Comparison of ENCODE assay signal across 8 cellular contexts in genomic region chr1:180230791-180231505, GRCh38.
DNase-seq lines count a peak whose midpoint lies in the region; ATAC-seq and TF ChIP-seq lines count a peak whose summit lies in the region.

No MANE protein-coding gene starts in this region.

- in situ Hi-C loops in astrocyte of the cerebellum (cut with HindIII; ENCODE audit: low sequenced_read_pairs), result no loop called here

- peak overlapping the region; percentile 98 for H2AFZ ChIP-seq in KMS-11 (ENCODE audit: low read depth)

- H3K4me3 Mint-ChIP-seq in stimulated activated naive B cell treated with anti-CD40 and anti-IgM and Interleukin-4, amounts not matched to agents 10 μg/mL and 1 μg/mL and 100 μg/mL, for 72 hours, result peak overlapping the region; percentile 76 to 84

- H3K36me3 Mint-ChIP-seq in stimulated activated naive B cell treated with anti-CD40 and anti-IgM and Interleukin-4, amounts not matched to agents 10 μg/mL and 1 μg/mL and 100 μg/mL, for 72 hours, result no peaks in the 10 kb centered on the region

- ATAC-seq in stimulated activated naive B cell treated with anti-CD40 and anti-IgM and Interleukin-4, amounts not matched to agents 10 μg/mL and 1 μg/mL and 100 μg/mL, for 72 hours (replicated peaks), result peak; percentile 17 to 22
- ATAC-seq in HG03135 (IDR thresholded peaks at IDR 0.05; ENCODE audit: unreplicated experiment) (no peak), GM18519 (IDR thresholded peaks at IDR 0.05; ENCODE audit: low FRiP score, unreplicated experiment) (no peak)

- no peaks in the 10 kb centered on the region for H4K20me1 ChIP-seq in KMS-11 (ENCODE audit: insufficient read depth)

- H3K4me2 ChIP-seq in KMS-11, result peak overlapping the region; percentile 99

- peaks cover 31% of the 10 kb centered on the region for H3K27me3 ChIP-seq in KMS-11 (ENCODE audit: insufficient read depth, low read depth)

- no peaks in the 10 kb centered on the region for H3K9me3 Mint-ChIP-seq in stimulated activated naive B cell treated with anti-CD40 and anti-IgM and Interleukin-4, amounts not matched to agents 10 μg/mL and 1 μg/mL and 100 μg/mL, for 72 hours

- no peak overlapping the region for H3K27ac Mint-ChIP-seq in stimulated activated naive B cell treated with anti-CD40 and anti-IgM and Interleukin-4, amounts not matched to agents 10 μg/mL and 1 μg/mL and 100 μg/mL, for 72 hours

- H3K9ac ChIP-seq in KMS-11, result peak overlapping the region; percentile 3; the same call in 1 of the 2 replicates

- H3K4me1 ChIP-seq in KMS-11 (ENCODE audit: low read depth, poor library complexity, severe bottlenecking), result peaks cover 7% of the 10 kb centered on the region

- peaks cover 61 to 83% of the 10 kb centered on the region in 2 donors for H3K27me3 Mint-ChIP-seq in stimulated activated naive B cell treated with anti-CD40 and anti-IgM and Interleukin-4, amounts not matched to agents 10 μg/mL and 1 μg/mL and 100 μg/mL, for 72 hours

- H3K4me1 Mint-ChIP-seq in stimulated activated naive B cell treated with anti-CD40 and anti-IgM and Interleukin-4, amounts not matched to agents 10 μg/mL and 1 μg/mL and 100 μg/mL, for 72 hours, result peaks cover 25 to 68% of the 10 kb centered on the region in 2 donors

- no peaks in the 10 kb centered on the region for H3K79me2 ChIP-seq in KMS-11 (ENCODE audit: insufficient read depth, low read depth)

- H3K27ac ChIP-seq in KMS-11, result no peak overlapping the region

- H3K4me3 ChIP-seq in KMS-11 (IDR thresholded peaks at IDR 0.05; ENCODE audit: insufficient read depth, low read depth, low read length) (peak overlapping the region; percentile 89), astrocyte of the cerebellum (ENCODE audit: low read depth, low read length) (peak overlapping the region; percentile 44)

- no peak for TF ChIP-seq CTCF in KMS-11 (conservative IDR thresholded peaks at IDR 0.05; ENCODE audit: low read depth, low read length)
- no peak for TF ChIP-seq CTCF in astrocyte of the cerebellum (IDR thresholded peaks at IDR 0.05; ENCODE audit: low read depth, low read length, missing control alignments)

- H3K36me3 ChIP-seq in KMS-11 (ENCODE audit: insufficient read depth), result no peaks in the 10 kb centered on the region

- DNase-seq in EH (ENCODE audit: low read depth), result peak; percentile 76
- DNase-seq in astrocyte of the cerebellum (ENCODE audit: low read depth), result no peak
- peak; percentile 55 for DNase-seq in iPS-NIHi11 (ENCODE audit: low spot score)
- no peak for DNase-seq in stimulated activated naive B cell treated with anti-CD40 and anti-IgM and Interleukin-4, amounts not matched to agents 10 μg/mL and 1 μg/mL and 100 μg/mL, for 72 hours
- DNase-seq in NCI-H524 treated with DMSO at 0.1 percent for 48 hours (lab: John Stamatoyannopoulos, UW), result no peak

Comparison
In these comparisons a context has a peak if more than half of its experiments do, and no peak if none do; other contexts are left out.
1. DNase-seq: peak in EH (single experiment) and iPS-NIHi11 (single experiment); none in astrocyte of the cerebellum (single experiment), stimulated activated naive B cell treated with anti-CD40 and anti-IgM and Interleukin-4, amounts not matched to agents 10 μg/mL and 1 μg/mL and 100 μg/mL, for 72 hours (single experiment) and NCI-H524 treated with DMSO at 0.1 percent for 48 hours (single experiment).
2. ATAC-seq: peak in stimulated activated naive B cell treated with anti-CD40 and anti-IgM and Interleukin-4, amounts not matched to agents 10 μg/mL and 1 μg/mL and 100 μg/mL, for 72 hours (2 of 2); none in HG03135 (single experiment) and GM18519 (single experiment).